Comparison of ENCODE assay signal across 21 cellular contexts in the genomic region with DNA sequence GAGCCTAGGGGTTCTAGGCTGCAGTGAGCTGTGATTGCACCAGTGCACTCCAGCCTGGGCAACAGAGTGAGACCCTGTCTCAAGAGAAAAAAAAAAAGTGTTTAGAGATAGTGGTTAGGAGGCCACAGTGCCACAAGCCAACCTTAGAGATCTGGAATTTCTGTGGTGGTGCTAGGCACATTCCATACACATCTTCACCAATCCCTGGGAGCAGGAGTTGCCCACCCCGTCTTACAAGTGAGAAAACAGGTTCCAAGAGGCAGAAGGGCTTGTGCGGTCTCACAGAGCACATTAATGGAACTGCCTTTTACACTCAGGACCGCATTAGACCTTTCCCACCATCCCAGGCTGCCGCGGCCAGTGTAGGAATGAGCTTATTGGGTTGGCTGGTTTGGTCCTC.
"Had no signal": no experiment of that assay in that cellular context is flagged by ENCODE, and none has a peak within 500 bp of the region (broad histone marks: within the 10 kb centered on the region; RNA-seq: fewer than 3 reads in every experiment).

No MANE protein-coding gene starts in this region.

- H3K27me3 ChIP-seq: neural progenitor cell, testis, upper lobe of left lung had no signal

- H3K27ac Mint-ChIP-seq: activated CD4-positive, alpha-beta T cell treated with anti-CD3 and anti-CD28 coated beads, Interleukin-2, amount 10 ng/mL, durations not matched to agents 24 days and 14 days; activated CD8-positive, alpha-beta T cell treated with anti-CD3 and anti-CD28 coated beads for 36 hours; activated naive CD8-positive, alpha-beta T cell treated with anti-CD3 and anti-CD28 coated beads for 36 hours; activated T-helper 17 cell treated with anti-CD3 and anti-CD28 coated beads, Interleukin-2, amount 50 U/mL, for 72 hours; stimulated activated naive CD8-positive, alpha-beta T cell treated with anti-CD3 and anti-CD28 coated beads, Interleukin-15, Interleukin-2, amounts not matched to agents 100 ng/mL and 50 ng/mL, for 24 hours had no signal

- H3K36me3 Mint-ChIP-seq: activated naive CD8-positive, alpha-beta T cell treated with anti-CD3 and anti-CD28 coated beads for 36 hours; neural progenitor cell had no signal

- H3K9me3 ChIP-seq: left lung, prostate gland, testis, upper lobe of left lung had no signal

- H3K27ac ChIP-seq: coronary artery, left lung, neural progenitor cell, prostate gland, testis, upper lobe of left lung had no signal

- H3K36me3 ChIP-seq: left lung, neural progenitor cell, prostate gland, upper lobe of left lung had no signal

- H3K4me3 ChIP-seq: coronary artery, left lung, neural progenitor cell, prostate gland, skin epidermis, testis, upper lobe of left lung had no signal

- H3K27me3 Mint-ChIP-seq: activated CD4-positive, alpha-beta T cell treated with anti-CD3 and anti-CD28 coated beads, Interleukin-2, amount 10 ng/mL, durations not matched to agents 24 days and 14 days; stimulated activated naive CD8-positive, alpha-beta T cell treated with anti-CD3 and anti-CD28 coated beads, Interleukin-15, Interleukin-2, amounts not matched to agents 100 ng/mL and 50 ng/mL, for 24 hours had no signal

- ATAC-seq: activated CD8-positive, alpha-beta T cell treated with anti-CD3 and anti-CD28 coated beads for 36 hours; activated T-helper 17 cell treated with anti-CD3 and anti-CD28 coated beads, Interleukin-2, amount 50 U/mL, for 72 hours had no signal

- H3K4me1 Mint-ChIP-seq: activated CD4-positive, alpha-beta T cell treated with anti-CD3 and anti-CD28 coated beads, Interleukin-2, amount 10 ng/mL, durations not matched to agents 24 days and 14 days; activated naive CD8-positive, alpha-beta T cell treated with anti-CD3 and anti-CD28 coated beads for 36 hours; activated T-helper 17 cell treated with anti-CD3 and anti-CD28 coated beads, Interleukin-2, amount 50 U/mL, for 72 hours had no signal

- H3K4me1 ChIP-seq: left lung, prostate gland, upper lobe of left lung had no signal

- H3K9me3 Mint-ChIP-seq: activated CD4-positive, alpha-beta T cell treated with anti-CD3 and anti-CD28 coated beads, Interleukin-2, amount 10 ng/mL, durations not matched to agents 24 days and 14 days; activated CD8-positive, alpha-beta T cell treated with anti-CD3 and anti-CD28 coated beads for 36 hours; activated naive CD8-positive, alpha-beta T cell treated with anti-CD3 and anti-CD28 coated beads for 36 hours; activated T-helper 17 cell treated with anti-CD3 and anti-CD28 coated beads, Interleukin-2, amount 50 U/mL, for 72 hours; neural progenitor cell; stimulated activated naive CD8-positive, alpha-beta T cell treated with anti-CD3 and anti-CD28 coated beads, Interleukin-15, Interleukin-2, amounts not matched to agents 100 ng/mL and 50 ng/mL, for 24 hours had no signal

- DNase-seq: activated CD4-positive, alpha-beta T cell treated with anti-CD3 and anti-CD28 coated beads, Interleukin-2, amount 10 ng/mL, durations not matched to agents 24 days and 14 days; activated CD8-positive, alpha-beta T cell treated with anti-CD3 and anti-CD28 coated beads for 36 hours; activated naive CD4-positive, alpha-beta T cell; activated naive CD8-positive, alpha-beta T cell treated with anti-CD3 and anti-CD28 coated beads for 36 hours; activated T-cell treated with anti-CD3 and anti-CD28 coated beads, Interleukin-2, amount 50 U/mL, for 1 hour; amygdala; effector CD4-positive, alpha-beta T cell; kidney; left lung; stimulated activated CD4-positive, alpha-beta T cell treated with anti-CD3 and anti-CD28 coated beads, Interleukin-15, amount 100 ng/mL, for 24 hours; stimulated activated CD4-positive, alpha-beta T cell treated with anti-CD3 and anti-CD28 coated beads, Interleukin-2, amount 100 ng/mL, for 48 hours; T-helper 1 cell; T1000; testis; upper lobe of left lung had no signal

- H3K4me3 Mint-ChIP-seq: activated CD4-positive, alpha-beta T cell treated with anti-CD3 and anti-CD28 coated beads, Interleukin-2, amount 10 ng/mL, durations not matched to agents 24 days and 14 days; activated CD8-positive, alpha-beta T cell treated with anti-CD3 and anti-CD28 coated beads for 36 hours; activated naive CD8-positive, alpha-beta T cell treated with anti-CD3 and anti-CD28 coated beads for 36 hours; activated T-helper 17 cell treated with anti-CD3 and anti-CD28 coated beads, Interleukin-2, amount 50 U/mL, for 72 hours; neural progenitor cell; stimulated activated naive CD8-positive, alpha-beta T cell treated with anti-CD3 and anti-CD28 coated beads, Interleukin-15, Interleukin-2, amounts not matched to agents 100 ng/mL and 50 ng/mL, for 24 hours had no signal
